ENCODE assay signal across 16 cellular contexts in genomic region chr4:30724217-30724616, GRCh38. TPM values are rescaled to one million over a fixed set of nuclear protein-coding genes. Genes with fewer than 3 reads are reported as not detected.
DNase-seq lines count a peak whose midpoint lies in the region; ATAC-seq and TF ChIP-seq lines count a peak whose summit lies in the region.
"Had no signal": no experiment of that assay in that cellular context is flagged by ENCODE, and none has a peak within 500 bp of the region (broad histone marks: within the 10 kb centered on the region; RNA-seq: fewer than 3 reads in every experiment).

No MANE protein-coding gene starts in this region.

- H3K4me3 Mint-ChIP-seq in osteocyte (ENCODE audit: unreplicated experiment) = peak overlapping the region; percentile 89
- no peak overlapping the region for H3K4me3 Mint-ChIP-seq in CD4-positive, alpha-beta memory T cell
- H3K4me3 Mint-ChIP-seq: activated T-cell treated with anti-CD3 and anti-CD28 coated beads, Interleukin-2, amount 50 U/mL, for 24 hours had no signal

- H3K4me1 ChIP-seq in left ventricle myocardium inferior (peaks cover 31% of the 10 kb centered on the region), fibroblast of lung (ENCODE audit: control insufficient read depth, extremely low read depth, insufficient read depth, low read length) (no peaks in the 10 kb centered on the region), aorta (ENCODE audit: control insufficient read depth in 1 of 2, insufficient read depth in 2 of 2, low read length in 2 of 2) (peaks cover 0 to 2% of the 10 kb centered on the region in 2 donors), left lung (peaks cover 0 to 28% of the 10 kb centered on the region in 2 donors)
- H3K4me1 ChIP-seq in CD4-positive, alpha-beta memory T cell (ENCODE audit: insufficient read depth, low read length) = no peaks in the 10 kb centered on the region

- peaks cover 38% of the 10 kb centered on the region for H3K4me1 Mint-ChIP-seq in osteocyte (ENCODE audit: unreplicated experiment)
- peaks cover 0 to 20% (median 8%) of the 10 kb centered on the region in 4 donors for H3K4me1 Mint-ChIP-seq in CD4-positive, alpha-beta memory T cell

- H3K9ac ChIP-seq in fibroblast of lung (ENCODE audit: insufficient read depth, low read length) = no peak overlapping the region
- H3K9ac ChIP-seq: KMS-11 had no signal

- H4K20me1 ChIP-seq in fibroblast of lung (ENCODE audit: control insufficient read depth, extremely low read depth, insufficient read depth, low read length) = no peaks in the 10 kb centered on the region

- POLR2A ChIA-PET in CD4-positive, alpha-beta memory T cell (lab: Charles Lee; ENCODE audit: partially characterized antibody) = no interaction called here

- H3K27me3 ChIP-seq in left ventricle myocardium inferior (ENCODE audit: low read depth) = peaks cover 57% of the 10 kb centered on the region
- H3K27me3 ChIP-seq in fibroblast of lung (ENCODE audit: control insufficient read depth, insufficient read depth, low read length) = no peaks in the 10 kb centered on the region
- H3K27me3 ChIP-seq in aorta (ENCODE audit: control insufficient read depth in 1 of 2, insufficient read depth in 2 of 2, low read length in 1 of 2) = no peaks in the 10 kb centered on the region
- H3K27me3 ChIP-seq in left lung = peaks cover 42 to 52% of the 10 kb centered on the region in 2 donors
- H3K27me3 ChIP-seq in CD4-positive, alpha-beta memory T cell (ENCODE audit: insufficient read depth, low read length) = no peaks in the 10 kb centered on the region

- H3K9me3 ChIP-seq in left ventricle myocardium inferior (replicated peaks) = no peaks in the 10 kb centered on the region
- no peaks in the 10 kb centered on the region for H3K9me3 ChIP-seq in fibroblast of lung (ENCODE audit: control insufficient read depth, insufficient read depth, low read depth, low read length)
- H3K9me3 ChIP-seq in aorta (ENCODE audit: control insufficient read depth, low read length) = no peaks in the 10 kb centered on the region
- no peaks in the 10 kb centered on the region for H3K9me3 ChIP-seq in left lung
- H3K9me3 ChIP-seq in CD4-positive, alpha-beta memory T cell (ENCODE audit: control insufficient read depth in 1 of 2, low read length in 2 of 2) = no peaks in the 10 kb centered on the region
- H3K9me3 ChIP-seq: mucosa of descending colon, tibial nerve had no signal

- peak overlapping the region; percentile 78 for H3K4me2 ChIP-seq in fibroblast of lung (ENCODE audit: extremely low read depth, insufficient read depth, low read length)
- H3K4me2 ChIP-seq: KMS-11 had no signal

- no peak for ATAC-seq in left ventricle myocardium superior
- ATAC-seq in aorta (ENCODE audit: low FRiP score) = no peak
- no peak for ATAC-seq in left lung
- no peak for ATAC-seq in GM21515 (IDR thresholded peaks at IDR 0.05; ENCODE audit: unreplicated experiment)
- ATAC-seq: activated CD4-positive, CD25-positive, alpha-beta regulatory T cell treated with anti-CD3 and anti-CD28 coated beads, Interleukin-2, amount 50 U/mL, for 24 hours; mucosa of descending colon had no signal

- peaks cover 21% of the 10 kb centered on the region for H3K36me3 Mint-ChIP-seq in osteocyte (ENCODE audit: unreplicated experiment)
- H3K36me3 Mint-ChIP-seq in CD4-positive, alpha-beta memory T cell = peaks cover 0 to 4% of the 10 kb centered on the region in 2 donors

- H3K79me2 ChIP-seq in fibroblast of lung (ENCODE audit: control insufficient read depth, insufficient read depth, low read length) = peaks cover 38% of the 10 kb centered on the region

- TF ChIP-seq CTCF in left ventricle myocardium inferior (IDR thresholded peaks at IDR 0.05; ENCODE audit: borderline replicate concordance) (no peak), fibroblast of lung (conservative IDR thresholded peaks at IDR 0.05 in 1 of 2, IDR thresholded peaks at IDR 0.05 in 1 of 2; ENCODE audit: low read depth in 1 of 2, low read length in 2 of 2) (no peak), osteocyte (IDR thresholded peaks at IDR 0.05) (no peak), left lung (IDR thresholded peaks at IDR 0.05) (no peak)

- WGBS in aorta, 2 donors = 3 to 4% methylated on average over 4 of the region's 4 CpGs

- H3K9me3 Mint-ChIP-seq in osteocyte (ENCODE audit: unreplicated experiment) = no peaks in the 10 kb centered on the region
- H3K9me3 Mint-ChIP-seq in CD4-positive, alpha-beta memory T cell = peaks cover 0 to 9% (median 6%) of the 10 kb centered on the region in 8 donors
- H3K9me3 Mint-ChIP-seq: activated T-cell treated with anti-CD3 and anti-CD28 coated beads, Interleukin-2, amount 50 U/mL, for 24 hours had no signal

- H3K27me3 Mint-ChIP-seq in osteocyte (ENCODE audit: unreplicated experiment) = no peaks in the 10 kb centered on the region
- peaks cover 17 to 21% of the 10 kb centered on the region in 2 donors for H3K27me3 Mint-ChIP-seq in CD4-positive, alpha-beta memory T cell

- H3K4me3 ChIP-seq in left ventricle myocardium inferior (peak overlapping the region; percentile 77), fibroblast of lung (replicated peaks in 1 of 4; ENCODE audit: control extremely low read depth in 1 of 4, insufficient read depth in 1 of 4, low read depth in 3 of 4, low read length in 4 of 4) (peak overlapping the region; percentile 18 to 73 (median 38)), aorta (ENCODE audit: low read length in 2 of 2) (peak overlapping the region; percentile 92 to 95), left lung (no peak overlapping the region)
- no peak overlapping the region for H3K4me3 ChIP-seq in CD4-positive, alpha-beta memory T cell (ENCODE audit: low read length in 2 of 2)
- H3K4me3 ChIP-seq: mucosa of descending colon, tibial nerve had no signal

- DNase-seq in left ventricle myocardium inferior (no peak), left ventricle myocardium superior (no peak), fibroblast of lung (ENCODE audit: low read depth in 2 of 2) (peak; percentile 29 to 39), osteocyte (ENCODE audit: extremely low spot score, unreplicated experiment) (no peak), aorta (peak in 1 of 2 donors; percentile 63), left lung (no peak)
- DNase-seq in CD4-positive, alpha-beta memory T cell = no peak
- DNase-seq: ACHN; activated T-cell treated with anti-CD3 and anti-CD28 coated beads, Interleukin-2, amount 50 U/mL, for 24 hours; mucosa of descending colon; NCI-H2081 treated with DMSO at 0.1 percent for 48 hours had no signal

- H3K27ac ChIP-seq in left ventricle myocardium inferior (replicated peaks) (no peak overlapping the region), fibroblast of lung (ENCODE audit: insufficient read depth, low read length) (no peak overlapping the region), aorta (ENCODE audit: low read depth in 1 of 2, low read length in 2 of 2) (peak overlapping the region in 1 of 2 donors; percentile 50), left lung (no peak overlapping the region)
- H3K27ac ChIP-seq in CD4-positive, alpha-beta memory T cell (ENCODE audit: low read depth, low read length) = no peak overlapping the region
- H3K27ac ChIP-seq: KMS-11, skin epidermis, tibial nerve had no signal

- CTCF ChIA-PET in CD4-positive, alpha-beta memory T cell (lab: Charles Lee; ENCODE audit: partially characterized antibody) = no interaction called here

- peak overlapping the region; percentile 84 for H3K27ac Mint-ChIP-seq in osteocyte (ENCODE audit: unreplicated experiment)
- H3K27ac Mint-ChIP-seq in CD4-positive, alpha-beta memory T cell = no peak overlapping the region
- H3K27ac Mint-ChIP-seq: activated T-cell treated with anti-CD3 and anti-CD28 coated beads, Interleukin-2, amount 50 U/mL, for 24 hours had no signal

- no peak overlapping the region for H2AFZ ChIP-seq in fibroblast of lung (ENCODE audit: low read length)

- intact Hi-C loops in left ventricle myocardium inferior (cut with micrococcal nuclease) = no loop called here
- intact Hi-C loops in left ventricle myocardium superior (cut with micrococcal nuclease) = no loop called here
- intact Hi-C loops in aorta (cut with DNase I) = loop anchor here (5.0 to 10.0 kb wide), 6 partner anchors 51 to 363 kb away; no protein-coding TSS in a partner anchor
- intact Hi-C loops in left lung (cut with DNase I) = no loop called here
- intact Hi-C loops in CD4-positive, alpha-beta memory T cell (cut with micrococcal nuclease) = no loop called here

- H3K36me3 ChIP-seq in left ventricle myocardium inferior = no peaks in the 10 kb centered on the region
- no peaks in the 10 kb centered on the region for H3K36me3 ChIP-seq in fibroblast of lung (ENCODE audit: control insufficient read depth, insufficient read depth, low read length)
- H3K36me3 ChIP-seq in aorta (ENCODE audit: control insufficient read depth in 1 of 2, insufficient read depth in 2 of 2, low read length in 1 of 2) = no peaks in the 10 kb centered on the region
- no peaks in the 10 kb centered on the region for H3K36me3 ChIP-seq in left lung
- H3K36me3 ChIP-seq in CD4-positive, alpha-beta memory T cell (ENCODE audit: insufficient read depth, low read length) = no peaks in the 10 kb centered on the region
- H3K36me3 ChIP-seq: tibial nerve had no signal

RNA-seq across cellular contexts. Expression of gene PCDH7, which starts 4.0 kb away (rescaled TPM):
- 34.3 TPM for total RNA-seq in left ventricle myocardium inferior
- 53.4 TPM for total RNA-seq in left ventricle myocardium superior
- 2.3 and 9.0 TPM in 2 replicates for total RNA-seq in fibroblast of lung
- 20.3 and 21.4 TPM in 2 replicates for polyA plus RNA-seq in fibroblast of lung
- 16.7 and 18.5 TPM in 2 replicates for polyA plus RNA-seq in fibroblast of lung (2012)
- 36.1 and 66.3 TPM in 2 replicates for polyA minus RNA-seq in fibroblast of lung (ENCODE audit: low replicate concordance)
- 139 and 147 TPM in 2 replicates for total RNA-seq in osteocyte
- 100 to 1,000 TPM; 157 to 232 TPM for total RNA-seq in aorta
- 10 to 100 TPM; 24.9 to 46.6 TPM for polyA plus RNA-seq in aorta
- 10 to 100 TPM in 1 of 2 donors, 1 to 10 TPM in 1; 6.8 to 15.5 TPM for total RNA-seq in left lung
- total RNA-seq in CD4-positive, alpha-beta memory T cell = not detected
- polyA plus RNA-seq in CD4-positive, alpha-beta memory T cell = not detected

Comparison
In these comparisons a context has a peak if more than half of its experiments do, and no peak if none do; other contexts are left out.
1. DNase-seq: peak in fibroblast of lung (2 of 2); none in left ventricle myocardium inferior (single experiment), left ventricle myocardium superior (single experiment), osteocyte (single experiment), left lung (0 of 2) and CD4-positive, alpha-beta memory T cell (0 of 5).
2. H3K4me3 ChIP-seq: peak in left ventricle myocardium inferior (single experiment), fibroblast of lung (4 of 4) and aorta (2 of 2); none in left lung (0 of 2) and CD4-positive, alpha-beta memory T cell (0 of 2).
3. intact Hi-C loops: an anchor here in aorta (5.0 to 10.0 kb wide); none called in left ventricle myocardium inferior, left ventricle myocardium superior, left lung and CD4-positive, alpha-beta memory T cell.